ENCODE assay signal across 21 cellular contexts in genomic region chr17:19495828-19496227, GRCh38.
"Had no signal": no experiment of that assay in that cellular context is flagged by ENCODE, and none has a peak within 500 bp of the region (broad histone marks: within the 10 kb centered on the region; RNA-seq: fewer than 3 reads in every experiment).

No MANE protein-coding gene starts in this region.

- H3K4me1 Mint-ChIP-seq: central memory CD8-positive, alpha-beta T cell had no signal

- H3K27ac ChIP-seq: adrenal gland, ascending aorta, brain microvascular endothelial cell, tibial artery had no signal

- H3K9me3 Mint-ChIP-seq: activated B cell treated with CpG ODN at 0.5 μM for 24 hours; activated T-cell treated with anti-CD3 and anti-CD28 coated beads, Interleukin-2, amount 50 U/mL, for 4 hours; activated T-helper 2 cell treated with anti-CD3 and anti-CD28 coated beads, Interferon-gamma antibody, Interleukin-2, Interleukin-4, amounts not matched to agents 10 μg/mL and 5 μg/mL and 100 μg/mL, durations not matched to agents 14 hours and 24 hours and 36 hours; central memory CD8-positive, alpha-beta T cell had no signal

- H3K36me3 Mint-ChIP-seq: activated naive CD8-positive, alpha-beta T cell had no signal

- H3K27me3 ChIP-seq: adrenal gland, ascending aorta, brain microvascular endothelial cell, tibial artery had no signal

- H3K4me3 ChIP-seq: adrenal gland, ascending aorta, mucosa of descending colon, tibial artery had no signal

- H3K36me3 ChIP-seq: adrenal gland, ascending aorta, brain microvascular endothelial cell, tibial artery had no signal

- H3K9me3 ChIP-seq: adrenal gland, ascending aorta, mucosa of descending colon, tibial artery had no signal

- H3K4me3 Mint-ChIP-seq: activated B cell treated with CpG ODN at 0.5 μM for 24 hours; activated naive CD8-positive, alpha-beta T cell; activated T-cell treated with anti-CD3 and anti-CD28 coated beads, Interleukin-2, amount 50 U/mL, for 4 hours; central memory CD8-positive, alpha-beta T cell had no signal

- DNase-seq: activated B cell treated with CpG ODN at 0.5 μM for 24 hours; activated CD4-positive, alpha-beta T cell treated with anti-CD3 and anti-CD28 coated beads for 4 hours; activated CD4-positive, alpha-beta T cell treated with anti-CD3 and anti-CD28 coated beads, Interleukin-2, amount 50 U/mL, for 48 hours; activated CD8-positive, alpha-beta memory T cell treated with anti-CD3 and anti-CD28 coated beads, Interleukin-2, amount 50 U/mL, for 48 hours; activated naive CD4-positive, alpha-beta T cell; activated T-cell treated with anti-CD3 and anti-CD28 coated beads, Interleukin-2, amount 50 U/mL, for 4 hours; brain microvascular endothelial cell; effector memory CD4-positive, alpha-beta T cell; foreskin melanocyte; hippocampal formation; mucosa of descending colon; stimulated activated CD4-positive, alpha-beta T cell treated with anti-CD3 and anti-CD28 coated beads, Interleukin-4, amount 100 ng/mL, for 1 hour; stimulated activated naive CD8-positive, alpha-beta T cell treated with anti-CD3 and anti-CD28 coated beads, Interleukin-15, Interleukin-2, amounts not matched to agents 100 U/mL and 50 U/mL, for 24 hours; T-helper 9 cell had no signal

- H3K4me1 ChIP-seq: adrenal gland, ascending aorta, tibial artery had no signal

- H3K27ac Mint-ChIP-seq: activated B cell treated with CpG ODN at 0.5 μM for 24 hours; activated naive CD8-positive, alpha-beta T cell; activated T-helper 2 cell treated with anti-CD3 and anti-CD28 coated beads, Interferon-gamma antibody, Interleukin-2, Interleukin-4, amounts not matched to agents 10 μg/mL and 5 μg/mL and 100 μg/mL, durations not matched to agents 14 hours and 24 hours and 36 hours; progenitor cell of endocrine pancreas had no signal
